16 cellular contexts compared by ENCODE assay signal in genomic region chr3:33389908-33390307, GRCh38. TPM values are rescaled to one million over a fixed set of nuclear protein-coding genes. Genes with fewer than 3 reads are reported as not detected.
DNase-seq lines count a peak whose midpoint lies in the region; ATAC-seq and TF ChIP-seq lines count a peak whose summit lies in the region.
"Had no signal": no experiment of that assay in that cellular context is flagged by ENCODE, and none has a peak within 500 bp of the region (broad histone marks: within the 10 kb centered on the region; RNA-seq: fewer than 3 reads in every experiment).

No MANE protein-coding gene starts in this region.

- no peak for DNase-seq in activated naive CD8-positive, alpha-beta T cell treated with anti-CD3 and anti-CD28 coated beads, Interleukin-2, amount 10 ng/mL, durations not matched to agents 7 days and 5 days
- DNase-seq in activated naive CD8-positive, alpha-beta T cell treated with anti-CD3 and anti-CD28 coated beads, Interleukin-2, amount 50 U/mL, for 24 hours, result no peak
- DNase-seq in RWPE2 (ENCODE audit: low spot score) (no peak), choroid plexus epithelial cell (ENCODE audit: low read depth) (peak; percentile 40), NCI-H2171 treated with DMSO at 0.1 percent for 48 hours (lab: John Stamatoyannopoulos, UW) (no peak)
- no peak for DNase-seq in stimulated activated effector memory CD8-positive, alpha-beta T cell treated with anti-CD3 and anti-CD28 coated beads, Interleukin-12 subunit alpha, Interleukin-12 subunit beta, amount 100 ng/mL, for 72 hours (ENCODE audit: low spot score in 2 of 2)
- DNase-seq: DMS 273 treated with DMSO at 0.1 percent for 48 hours, Karpas-422, MG63, NCI-H1092, NCI-H146, NCI-H2081 treated with DMSO at 0.1 percent for 48 hours, NCI-H2227 treated with DMSO at 0.1 percent for 48 hours, NCI-H524, PC-9 had no signal

- H3K4me3 ChIP-seq in RWPE2 (ENCODE audit: severe bottlenecking) (no peak overlapping the region), choroid plexus epithelial cell (ENCODE audit: low read depth, low read length) (no peak overlapping the region)
- H3K4me3 ChIP-seq: MG63, PC-9 had no signal

- H3K4me3 Mint-ChIP-seq in activated naive CD8-positive, alpha-beta T cell treated with anti-CD3 and anti-CD28 coated beads, Interleukin-2, amount 10 ng/mL, durations not matched to agents 7 days and 5 days, result no peak overlapping the region
- no peak overlapping the region for H3K4me3 Mint-ChIP-seq in activated naive CD8-positive, alpha-beta T cell treated with anti-CD3 and anti-CD28 coated beads, Interleukin-2, amount 50 U/mL, for 24 hours
- H3K4me3 Mint-ChIP-seq in stimulated activated effector memory CD8-positive, alpha-beta T cell treated with anti-CD3 and anti-CD28 coated beads, Interleukin-12 subunit alpha, Interleukin-12 subunit beta, amount 100 ng/mL, for 72 hours, result no peak overlapping the region

- peaks cover 26% of the 10 kb centered on the region for H3K4me1 ChIP-seq in RWPE2 (ENCODE audit: insufficient read depth, poor library complexity, severe bottlenecking)

- H3K27ac Mint-ChIP-seq in activated naive CD8-positive, alpha-beta T cell treated with anti-CD3 and anti-CD28 coated beads, Interleukin-2, amount 10 ng/mL, durations not matched to agents 7 days and 5 days, result peak overlapping the region; percentile 6
- H3K27ac Mint-ChIP-seq in activated naive CD8-positive, alpha-beta T cell treated with anti-CD3 and anti-CD28 coated beads, Interleukin-2, amount 50 U/mL, for 24 hours, result no peak overlapping the region
- H3K27ac Mint-ChIP-seq in stimulated activated effector memory CD8-positive, alpha-beta T cell treated with anti-CD3 and anti-CD28 coated beads, Interleukin-12 subunit alpha, Interleukin-12 subunit beta, amount 100 ng/mL, for 72 hours, result peak overlapping the region; percentile 68

- TF ChIP-seq CTCF in RWPE2 (IDR thresholded peaks at IDR 0.05; ENCODE audit: poor library complexity, severe bottlenecking) (no peak), choroid plexus epithelial cell (conservative IDR thresholded peaks at IDR 0.05; ENCODE audit: low read depth, low read length) (no peak)

- peaks cover 88% of the 10 kb centered on the region for H3K36me3 ChIP-seq in RWPE2 (ENCODE audit: low read depth)

- POLR2A ChIA-PET in activated naive CD8-positive, alpha-beta T cell treated with anti-CD3 and anti-CD28 coated beads, Interleukin-2, amount 10 ng/mL, durations not matched to agents 7 days and 5 days (lab: Charles Lee), result no interaction called here

- no peaks in the 10 kb centered on the region for H3K27me3 Mint-ChIP-seq in activated naive CD8-positive, alpha-beta T cell treated with anti-CD3 and anti-CD28 coated beads, Interleukin-2, amount 10 ng/mL, durations not matched to agents 7 days and 5 days
- no peaks in the 10 kb centered on the region for H3K27me3 Mint-ChIP-seq in activated naive CD8-positive, alpha-beta T cell treated with anti-CD3 and anti-CD28 coated beads, Interleukin-2, amount 50 U/mL, for 24 hours

- no peak for ATAC-seq in activated naive CD8-positive, alpha-beta T cell treated with anti-CD3 and anti-CD28 coated beads, Interleukin-2, amount 10 ng/mL, durations not matched to agents 7 days and 5 days (ENCODE audit: low read depth)
- ATAC-seq in activated naive CD8-positive, alpha-beta T cell treated with anti-CD3 and anti-CD28 coated beads, Interleukin-2, amount 50 U/mL, for 24 hours, result no peak
- ATAC-seq in RWPE2 (ENCODE audit: low read depth), result no peak
- no peak for ATAC-seq in stimulated activated effector memory CD8-positive, alpha-beta T cell treated with anti-CD3 and anti-CD28 coated beads, Interleukin-12 subunit alpha, Interleukin-12 subunit beta, amount 100 ng/mL, for 72 hours
- no peak for ATAC-seq in GM21381 (IDR thresholded peaks at IDR 0.05; ENCODE audit: unreplicated experiment)

- peaks cover 28% of the 10 kb centered on the region for H3K36me3 Mint-ChIP-seq in activated naive CD8-positive, alpha-beta T cell treated with anti-CD3 and anti-CD28 coated beads, Interleukin-2, amount 10 ng/mL, durations not matched to agents 7 days and 5 days
- H3K36me3 Mint-ChIP-seq in activated naive CD8-positive, alpha-beta T cell treated with anti-CD3 and anti-CD28 coated beads, Interleukin-2, amount 50 U/mL, for 24 hours (ENCODE audit: low read depth), result peaks cover 49% of the 10 kb centered on the region
- peaks cover 82% of the 10 kb centered on the region for H3K36me3 Mint-ChIP-seq in stimulated activated effector memory CD8-positive, alpha-beta T cell treated with anti-CD3 and anti-CD28 coated beads, Interleukin-12 subunit alpha, Interleukin-12 subunit beta, amount 100 ng/mL, for 72 hours

- no peaks in the 10 kb centered on the region for H3K9me3 Mint-ChIP-seq in activated naive CD8-positive, alpha-beta T cell treated with anti-CD3 and anti-CD28 coated beads, Interleukin-2, amount 10 ng/mL, durations not matched to agents 7 days and 5 days
- H3K9me3 Mint-ChIP-seq in activated naive CD8-positive, alpha-beta T cell treated with anti-CD3 and anti-CD28 coated beads, Interleukin-2, amount 50 U/mL, for 24 hours, result no peaks in the 10 kb centered on the region
- H3K9me3 Mint-ChIP-seq in stimulated activated effector memory CD8-positive, alpha-beta T cell treated with anti-CD3 and anti-CD28 coated beads, Interleukin-12 subunit alpha, Interleukin-12 subunit beta, amount 100 ng/mL, for 72 hours, result no peaks in the 10 kb centered on the region

- H3K27ac ChIP-seq in RWPE2 (ENCODE audit: poor library complexity, severe bottlenecking), result peak overlapping the region; percentile 29
- H3K27ac ChIP-seq: PC-9 had no signal

- peaks cover 25% of the 10 kb centered on the region for H3K4me1 Mint-ChIP-seq in activated naive CD8-positive, alpha-beta T cell treated with anti-CD3 and anti-CD28 coated beads, Interleukin-2, amount 10 ng/mL, durations not matched to agents 7 days and 5 days
- peaks cover 15% of the 10 kb centered on the region for H3K4me1 Mint-ChIP-seq in activated naive CD8-positive, alpha-beta T cell treated with anti-CD3 and anti-CD28 coated beads, Interleukin-2, amount 50 U/mL, for 24 hours
- H3K4me1 Mint-ChIP-seq in stimulated activated effector memory CD8-positive, alpha-beta T cell treated with anti-CD3 and anti-CD28 coated beads, Interleukin-12 subunit alpha, Interleukin-12 subunit beta, amount 100 ng/mL, for 72 hours, result peaks cover 18% of the 10 kb centered on the region

- no peaks in the 10 kb centered on the region for H3K27me3 ChIP-seq in RWPE2 (ENCODE audit: insufficient read depth, poor library complexity, severe bottlenecking)
- H3K27me3 ChIP-seq: MG63 had no signal

- no peaks in the 10 kb centered on the region for H3K9me3 ChIP-seq in RWPE2 (ENCODE audit: severe bottlenecking)
- H3K9me3 ChIP-seq: MG63 had no signal

RNA-seq across cellular contexts. Expression of gene UBP1, which starts 50.3 kb away (rescaled TPM):
- total RNA-seq in activated naive CD8-positive, alpha-beta T cell treated with anti-CD3 and anti-CD28 coated beads, Interleukin-2, amount 10 ng/mL, durations not matched to agents 7 days and 5 days, result 10 to 100 TPM; 66.8 to 73.9 TPM
